ENCODE assay signal across 28 cellular contexts in genomic region chr20:11607047-11607446, GRCh38.
"Had no signal": no experiment of that assay in that cellular context is flagged by ENCODE, and none has a peak within 500 bp of the region (broad histone marks: within the 10 kb centered on the region; RNA-seq: fewer than 3 reads in every experiment).

No MANE protein-coding gene starts in this region.

- H3K27ac ChIP-seq: colonic mucosa, coronary artery, dorsolateral prefrontal cortex, epithelial cell of prostate, esophagus muscularis mucosa, esophagus squamous epithelium, foreskin keratinocyte, gastrocnemius medialis, gastroesophageal sphincter, heart left ventricle, heart right ventricle had no signal

- H3K4me1 ChIP-seq: colonic mucosa, esophagus muscularis mucosa, esophagus squamous epithelium, foreskin keratinocyte, gastrocnemius medialis, gastroesophageal sphincter, heart left ventricle, heart right ventricle had no signal

- H3K36me3 ChIP-seq: colonic mucosa, esophagus muscularis mucosa, esophagus squamous epithelium, gastrocnemius medialis, gastroesophageal sphincter, heart left ventricle, heart right ventricle had no signal

- H3K9me3 ChIP-seq: colonic mucosa, esophagus muscularis mucosa, esophagus squamous epithelium, gastrocnemius medialis, gastroesophageal sphincter, heart left ventricle, heart right ventricle had no signal

- H3K27me3 ChIP-seq: colonic mucosa, esophagus muscularis mucosa, esophagus squamous epithelium, foreskin keratinocyte, gastrocnemius medialis, gastroesophageal sphincter had no signal

- H3K4me3 ChIP-seq: colonic mucosa, coronary artery, dorsolateral prefrontal cortex, esophagus muscularis mucosa, esophagus squamous epithelium, gastrocnemius medialis, gastroesophageal sphincter, heart left ventricle, heart right ventricle had no signal

- DNase-seq: colonic mucosa; cortex of kidney; dermis blood vessel endothelial cell; dorsolateral prefrontal cortex; effector CD4-positive, alpha-beta T cell; effector CD8-positive, alpha-beta T cell; effector memory CD4-positive, alpha-beta T cell; effector memory CD8-positive, alpha-beta T cell; endodermal cell; erythroblast; esophagus squamous epithelium; foreskin fibroblast; foreskin keratinocyte; foreskin melanocyte; gastrocnemius medialis; glutamatergic neuron; head of caudate nucleus; heart left ventricle; heart right ventricle had no signal

- ATAC-seq: effector memory CD8-positive, alpha-beta T cell; esophagus mucosa; foreskin keratinocyte; gastrocnemius medialis; gastroesophageal sphincter; heart left ventricle; heart right ventricle had no signal

- FAIRE-seq: colon, endometrium, endothelial cell of umbilical vein, frontal cortex had no signal
